In genomic region chr20:33353013-33353402, GRCh38 we compare ENCODE assay signal across 1 cellular context.
TF ChIP-seq lines count a peak whose summit lies in the region.

No MANE protein-coding gene starts in this region.

TF ChIP-seq in K562, 482 proteins besides CTCF, POLR2A, EP300 and RAD21 (continued from another document):
- TF ChIP-seq ATF3 (IDR thresholded peaks at IDR 0.05) (peak; percentile 29; the same call in 1 of the 2 replicates), ATF3 (CRISPR knock-in tag; conservative IDR thresholded peaks at IDR 0.05) (no peak), NFIC (IDR thresholded peaks at IDR 0.05) (no peak)
